ENCODE assay signal across 6 cellular contexts in genomic region chr6:106237286-106237685, GRCh38.
"Had no signal": no experiment of that assay in that cellular context is flagged by ENCODE, and none has a peak within 500 bp of the region (broad histone marks: within the 10 kb centered on the region; RNA-seq: fewer than 3 reads in every experiment).

No MANE protein-coding gene starts in this region.

- DNase-seq: IMR-90, KBM-7, KG1 had no signal

- ATAC-seq: K562 had no signal

- FAIRE-seq: HTR-8/SVneo, K562 had no signal

- H3K4me3 ChIP-seq: K562 had no signal

- H3K27ac ChIP-seq: HL-60 had no signal
